Comparison of ENCODE assay signal across 8 cellular contexts in genomic region chr17:72683506-72684404, GRCh38.
DNase-seq lines count a peak whose midpoint lies in the region; ATAC-seq and TF ChIP-seq lines count a peak whose summit lies in the region.

No MANE protein-coding gene starts in this region.

- 60 to 69% (median 66%) methylated on average over 9 to 10 of the region's 10 CpGs for WGBS in adrenal gland, 4 donors
- 61% methylated on average over 8 of the region's 10 CpGs for WGBS in right lobe of liver (ENCODE audit: insufficient coverage, low coverage, low lambda C conversion rate, missing lambda C conversion rate)

- CTCF ChIA-PET in activated CD8-positive, alpha-beta memory T cell treated with anti-CD3 and anti-CD28 coated beads, Interleukin-2, amount 10 ng/mL, durations not matched to agents 7 days and 5 days (lab: Charles Lee) = interaction anchor here (1.0 kb wide), 1 partner anchor 472 kb away, joined by 3 read pairs; no protein-coding TSS in a partner anchor

- H3K9me3 Mint-ChIP-seq in activated CD4-positive, alpha-beta T cell treated with anti-CD3 and anti-CD28 coated beads, Interleukin-2, amount 10 ng/mL, durations not matched to agents 24 days and 14 days = peaks cover 7% of the 10 kb centered on the region
- no peaks in the 10 kb centered on the region for H3K9me3 Mint-ChIP-seq in activated CD8-positive, alpha-beta memory T cell treated with anti-CD3 and anti-CD28 coated beads, Interleukin-2, amount 10 ng/mL, durations not matched to agents 7 days and 5 days (ENCODE audit: low read depth)

- H3K27ac ChIP-seq in adrenal gland (no peak overlapping the region), right lobe of liver (peak overlapping the region in 1 of 3 donors; percentile 58)

- H3K4me1 ChIP-seq in adrenal gland (replicated peaks in 1 of 2) (peaks cover 4 to 8% of the 10 kb centered on the region in 2 donors), right lobe of liver (peaks cover 0 to 23% (median 7%) of the 10 kb centered on the region in 4 donors)

- DNase-seq in AG20443 (ENCODE audit: low spot score) (peak; percentile 83), HuH-7 (ENCODE audit: low spot score) (peak; percentile 88), adrenal gland (peak in 5 of 7 donors; percentile 28 to 43 (median 32)), right lobe of liver (peak in 1 of 3 donors; percentile 57)
- DNase-seq in activated CD4-positive, alpha-beta T cell treated with anti-CD3 and anti-CD28 coated beads, Interleukin-2, amount 10 ng/mL, durations not matched to agents 24 days and 14 days = no peak
- DNase-seq in activated CD8-positive, alpha-beta memory T cell treated with anti-CD3 and anti-CD28 coated beads, Interleukin-2, amount 10 ng/mL, durations not matched to agents 7 days and 5 days = no peak

- H3K9me3 ChIP-seq in adrenal gland (replicated peaks in 1 of 3) (no peaks in the 10 kb centered on the region), right lobe of liver (no peaks in the 10 kb centered on the region)

- H3K36me3 ChIP-seq in adrenal gland (replicated peaks in 1 of 2) (no peaks in the 10 kb centered on the region), right lobe of liver (no peaks in the 10 kb centered on the region)

- TF ChIP-seq CTCF in adrenal gland (IDR thresholded peaks at IDR 0.05) (no peak), right lobe of liver (IDR thresholded peaks at IDR 0.05) (no peak)

- H3K4me3 Mint-ChIP-seq in activated CD4-positive, alpha-beta T cell treated with anti-CD3 and anti-CD28 coated beads, Interleukin-2, amount 10 ng/mL, durations not matched to agents 24 days and 14 days = no peak overlapping the region
- H3K4me3 Mint-ChIP-seq in activated CD8-positive, alpha-beta memory T cell treated with anti-CD3 and anti-CD28 coated beads, Interleukin-2, amount 10 ng/mL, durations not matched to agents 7 days and 5 days = no peak overlapping the region

- no peaks in the 10 kb centered on the region for H3K27me3 Mint-ChIP-seq in activated CD4-positive, alpha-beta T cell treated with anti-CD3 and anti-CD28 coated beads, Interleukin-2, amount 10 ng/mL, durations not matched to agents 24 days and 14 days
- no peaks in the 10 kb centered on the region for H3K27me3 Mint-ChIP-seq in activated CD8-positive, alpha-beta memory T cell treated with anti-CD3 and anti-CD28 coated beads, Interleukin-2, amount 10 ng/mL, durations not matched to agents 7 days and 5 days

- no peaks in the 10 kb centered on the region for H3K27me3 ChIP-seq in adrenal gland
- H3K27me3 ChIP-seq in right lobe of liver = no peaks in the 10 kb centered on the region

- ATAC-seq in right lobe of liver = peak; percentile 72 to 94 (median 89)
- ATAC-seq in GM18907 (IDR thresholded peaks at IDR 0.05; ENCODE audit: unreplicated experiment) = no peak
- no peak for ATAC-seq in HG03159 (IDR thresholded peaks at IDR 0.05; ENCODE audit: unreplicated experiment)
- no peak for ATAC-seq in activated CD8-positive, alpha-beta memory T cell treated with anti-CD3 and anti-CD28 coated beads, Interleukin-2, amount 10 ng/mL, durations not matched to agents 7 days and 5 days

- H3K27ac Mint-ChIP-seq in activated CD4-positive, alpha-beta T cell treated with anti-CD3 and anti-CD28 coated beads, Interleukin-2, amount 10 ng/mL, durations not matched to agents 24 days and 14 days = no peak overlapping the region
- H3K27ac Mint-ChIP-seq in activated CD8-positive, alpha-beta memory T cell treated with anti-CD3 and anti-CD28 coated beads, Interleukin-2, amount 10 ng/mL, durations not matched to agents 7 days and 5 days = no peak overlapping the region

- H3K36me3 Mint-ChIP-seq in activated CD4-positive, alpha-beta T cell treated with anti-CD3 and anti-CD28 coated beads, Interleukin-2, amount 10 ng/mL, durations not matched to agents 24 days and 14 days (ENCODE audit: low read depth) = no peaks in the 10 kb centered on the region
- H3K36me3 Mint-ChIP-seq in activated CD8-positive, alpha-beta memory T cell treated with anti-CD3 and anti-CD28 coated beads, Interleukin-2, amount 10 ng/mL, durations not matched to agents 7 days and 5 days = peaks cover 2% of the 10 kb centered on the region

- H3K4me3 ChIP-seq in adrenal gland (no peak overlapping the region), right lobe of liver (no peak overlapping the region)

- H3K4me1 Mint-ChIP-seq in activated CD4-positive, alpha-beta T cell treated with anti-CD3 and anti-CD28 coated beads, Interleukin-2, amount 10 ng/mL, durations not matched to agents 24 days and 14 days = no peaks in the 10 kb centered on the region
- H3K4me1 Mint-ChIP-seq in activated CD8-positive, alpha-beta memory T cell treated with anti-CD3 and anti-CD28 coated beads, Interleukin-2, amount 10 ng/mL, durations not matched to agents 7 days and 5 days = no peaks in the 10 kb centered on the region

- TF ChIP-seq POLR2A in adrenal gland (IDR thresholded peaks at IDR 0.05) (no peak), right lobe of liver (IDR thresholded peaks at IDR 0.05) (no peak)

- intact Hi-C loops in adrenal gland (cut with DNase I) = no loop called here
- intact Hi-C loops in right lobe of liver (cut with DNase I) = no loop called here
- intact Hi-C loops in activated CD4-positive, alpha-beta T cell treated with anti-CD3 and anti-CD28 coated beads, Interleukin-2, amount 10 ng/mL, durations not matched to agents 24 days and 14 days (cut with micrococcal nuclease) = no loop called here

Comparison
In these comparisons a context has a peak if more than half of its experiments do, and no peak if none do; other contexts are left out.
1. DNase-seq: peak in AG20443 (single experiment), HuH-7 (single experiment) and adrenal gland (5 of 7); none in activated CD4-positive, alpha-beta T cell treated with anti-CD3 and anti-CD28 coated beads, Interleukin-2, amount 10 ng/mL, durations not matched to agents 24 days and 14 days (single experiment) and activated CD8-positive, alpha-beta memory T cell treated with anti-CD3 and anti-CD28 coated beads, Interleukin-2, amount 10 ng/mL, durations not matched to agents 7 days and 5 days (single experiment).
2. ATAC-seq: peak in right lobe of liver (4 of 4); none in GM18907 (single experiment), HG03159 (single experiment) and activated CD8-positive, alpha-beta memory T cell treated with anti-CD3 and anti-CD28 coated beads, Interleukin-2, amount 10 ng/mL, durations not matched to agents 7 days and 5 days (single experiment).